ENCODE assay signal across 11 cellular contexts in the genomic region with DNA sequence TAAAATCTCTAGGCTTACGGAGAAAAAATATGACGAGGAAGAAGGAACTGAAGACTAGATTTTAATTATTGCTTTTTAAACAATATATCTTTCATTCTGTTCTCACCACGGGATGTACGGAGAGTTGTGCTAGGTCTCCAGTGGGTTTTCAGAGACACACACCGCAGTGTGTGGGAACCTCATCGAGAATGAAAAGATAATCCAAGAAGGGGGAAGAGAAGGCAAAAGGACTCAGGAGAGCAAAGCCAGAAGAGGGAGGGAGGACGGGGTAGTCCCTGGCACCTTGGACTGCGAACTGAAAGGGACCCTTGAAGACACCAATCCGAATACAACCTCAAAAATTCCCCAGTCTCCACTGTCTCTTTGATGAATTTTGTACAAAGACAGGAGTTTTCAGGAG. TPM values are rescaled to one million over a fixed set of nuclear protein-coding genes. Genes with fewer than 3 reads are reported as not detected.
A peak's percentile ranks its signal among the peaks of the same experiment; 100 is the strongest.
DNase-seq lines count a peak whose midpoint lies in the region; ATAC-seq, FAIRE-seq and TF ChIP-seq lines count a peak whose summit lies in the region.
"Had no signal": no experiment of that assay in that cellular context is flagged by ENCODE, and none has a peak within 500 bp of the region (broad histone marks: within the 10 kb centered on the region; RNA-seq: fewer than 3 reads in every experiment).

No MANE protein-coding gene starts in this region.

- peak overlapping the region; percentile 89 for H3K4me3 Mint-ChIP-seq in activated CD8-positive, alpha-beta T cell treated with anti-CD3 and anti-CD28 coated beads, Interleukin-2, amount 10 ng/mL, durations not matched to agents 7 days and 5 days
- peak overlapping the region; percentile 83 for H3K4me3 Mint-ChIP-seq in mesothelial cell of epicardium

- TF ChIP-seq CTCF in mesothelial cell of epicardium (IDR thresholded peaks at IDR 0.05; ENCODE audit: unreplicated experiment), result no peak

- H3K9me3 ChIP-seq in BLaER1 treated with 17β-estradiol and CSF1 and Interleukin-3, amounts not matched to agents 10 nM and 100 nM (replicated peaks in 1 of 11), result no peaks in the 10 kb centered on the region
- no peaks in the 10 kb centered on the region for H3K9me3 ChIP-seq in ES-I3 (ENCODE audit: control insufficient read depth, insufficient read depth, low read length)
- H3K9me3 ChIP-seq: body of pancreas, lower lobe of right lung had no signal

- peaks cover 23% of the 10 kb centered on the region for H3K36me3 Mint-ChIP-seq in activated CD8-positive, alpha-beta T cell treated with anti-CD3 and anti-CD28 coated beads, Interleukin-2, amount 10 ng/mL, durations not matched to agents 7 days and 5 days (ENCODE audit: low read depth)
- no peaks in the 10 kb centered on the region for H3K36me3 Mint-ChIP-seq in mesothelial cell of epicardium

- H3K4me1 ChIP-seq in BLaER1 treated with 17β-estradiol and CSF1 and Interleukin-3, amounts not matched to agents 10 nM and 100 nM, result peaks cover 18 to 75% (median 44%) of the 10 kb centered on the region in 10 experiments; a peak in 19 of 20 replicates
- H3K4me1 ChIP-seq in ES-I3 (ENCODE audit: insufficient read depth, low read length), result peaks cover 21% of the 10 kb centered on the region

- H3K4me1 Mint-ChIP-seq in activated CD8-positive, alpha-beta T cell treated with anti-CD3 and anti-CD28 coated beads, Interleukin-2, amount 10 ng/mL, durations not matched to agents 7 days and 5 days (ENCODE audit: low read depth), result peaks cover 42% of the 10 kb centered on the region
- H3K4me1 Mint-ChIP-seq in mesothelial cell of epicardium, result peaks cover 64% of the 10 kb centered on the region

- peaks cover 0 to 64% (median 34%) of the 10 kb centered on the region in 11 experiments; a peak in 14 of 22 replicates for H4K20me1 ChIP-seq in BLaER1 treated with 17β-estradiol and CSF1 and Interleukin-3, amounts not matched to agents 10 nM and 100 nM

- H3K9me3 Mint-ChIP-seq in activated CD8-positive, alpha-beta T cell treated with anti-CD3 and anti-CD28 coated beads, Interleukin-2, amount 10 ng/mL, durations not matched to agents 7 days and 5 days (ENCODE audit: insufficient read depth), result no peaks in the 10 kb centered on the region
- H3K9me3 Mint-ChIP-seq in mesothelial cell of epicardium, result no peaks in the 10 kb centered on the region

- peaks cover 21% of the 10 kb centered on the region for H3K27me3 Mint-ChIP-seq in activated CD8-positive, alpha-beta T cell treated with anti-CD3 and anti-CD28 coated beads, Interleukin-2, amount 10 ng/mL, durations not matched to agents 7 days and 5 days (ENCODE audit: low read depth)
- H3K27me3 Mint-ChIP-seq in mesothelial cell of epicardium (ENCODE audit: low read depth), result peaks cover 26% of the 10 kb centered on the region

- FAIRE-seq in HTR-8/SVneo (lab: Jason Lieb, UNC), result no peak
- FAIRE-seq: endometrium had no signal

- peaks cover 99 to 100% (median 100%) of the 10 kb centered on the region in 11 experiments for H3K27me3 ChIP-seq in BLaER1 treated with 17β-estradiol and CSF1 and Interleukin-3, amounts not matched to agents 10 nM and 100 nM

- TF ChIP-seq POLR2A in GM18505 (IDR thresholded peaks at IDR 0.05; ENCODE audit: borderline replicate concordance, extremely low read depth, insufficient read depth, insufficient read length), result no peak

- peaks cover 0 to 19% (median 0%) of the 10 kb centered on the region in 11 experiments; a peak in 3 of 22 replicates for H3K36me3 ChIP-seq in BLaER1 treated with 17β-estradiol and CSF1 and Interleukin-3, amounts not matched to agents 10 nM and 100 nM
- no peaks in the 10 kb centered on the region for H3K36me3 ChIP-seq in ES-I3 (ENCODE audit: insufficient read depth, low read length)
- H3K36me3 ChIP-seq: lower lobe of right lung had no signal

- H3K27ac Mint-ChIP-seq in activated CD8-positive, alpha-beta T cell treated with anti-CD3 and anti-CD28 coated beads, Interleukin-2, amount 10 ng/mL, durations not matched to agents 7 days and 5 days, result peak overlapping the region; percentile 87
- peak overlapping the region; percentile 96 for H3K27ac Mint-ChIP-seq in mesothelial cell of epicardium

- H3K4me3 ChIP-seq in BLaER1 treated with 17β-estradiol and CSF1 and Interleukin-3, amounts not matched to agents 10 nM and 100 nM, result peak overlapping the region; percentile 69 to 89 (median 78); a peak in 19 of 20 replicates

- CTCF ChIA-PET in activated CD8-positive, alpha-beta T cell treated with anti-CD3 and anti-CD28 coated beads, Interleukin-2, amount 10 ng/mL, durations not matched to agents 7 days and 5 days (lab: Charles Lee), result interaction anchor here (0.9 to 1.6 kb wide), 3 partner anchors 10 to 403 kb away, joined by 4 to 6 read pairs (median 5); no protein-coding TSS in a partner anchor

- no peak for ATAC-seq in activated CD8-positive, alpha-beta T cell treated with anti-CD3 and anti-CD28 coated beads, Interleukin-2, amount 10 ng/mL, durations not matched to agents 7 days and 5 days
- ATAC-seq in GM18505 (IDR thresholded peaks at IDR 0.05; ENCODE audit: unreplicated experiment), result no peak
- ATAC-seq in GM19023 (IDR thresholded peaks at IDR 0.05; ENCODE audit: unreplicated experiment), result no peak
- ATAC-seq: body of pancreas had no signal

- DNase-seq in activated CD8-positive, alpha-beta T cell treated with anti-CD3 and anti-CD28 coated beads, Interleukin-2, amount 10 ng/mL, durations not matched to agents 7 days and 5 days, result no peak
- DNase-seq in mesothelial cell of epicardium (ENCODE audit: low spot score in 2 of 2, unreplicated experiment in 2 of 2) (no peak), HTR-8/SVneo (ENCODE audit: insufficient read length, low spot score) (no peak), hypothalamus (lab: John Stamatoyannopoulos, UW) (no peak)
- DNase-seq: body of pancreas, lower lobe of right lung had no signal

- H3K4me2 ChIP-seq in BLaER1 treated with 17β-estradiol and CSF1 and Interleukin-3, amounts not matched to agents 10 nM and 100 nM, result peak overlapping the region; percentile 86 to 98 (median 93)

- H3K27ac ChIP-seq in BLaER1 treated with 17β-estradiol and CSF1 and Interleukin-3, amounts not matched to agents 10 nM and 100 nM, result peak overlapping the region in 6 of 11 experiments; percentile 85 to 91 (median 88); a peak in 11 of 22 replicates
- H3K27ac ChIP-seq: body of pancreas, lower lobe of right lung had no signal

- POLR2A ChIA-PET in activated CD8-positive, alpha-beta T cell treated with anti-CD3 and anti-CD28 coated beads, Interleukin-2, amount 10 ng/mL, durations not matched to agents 7 days and 5 days (lab: Charles Lee), result no interaction called here

- H3K9ac ChIP-seq in BLaER1 treated with 17β-estradiol and CSF1 and Interleukin-3, amounts not matched to agents 10 nM and 100 nM, result peak overlapping the region in 9 of 11 experiments; percentile 84 to 91 (median 88); a peak in 18 of 22 replicates
- peak overlapping the region; percentile 83; the same call in 1 of the 2 replicates for H3K9ac ChIP-seq in ES-I3 (ENCODE audit: low read depth, low read length)

RNA-seq across cellular contexts. Expression of a gene that starts 0.9 kb away (rescaled TPM):
- 100 to 1,000 TPM; 205 to 246 TPM for total RNA-seq in activated CD8-positive, alpha-beta T cell treated with anti-CD3 and anti-CD28 coated beads, Interleukin-2, amount 10 ng/mL, durations not matched to agents 7 days and 5 days
- total RNA-seq in mesothelial cell of epicardium, result 72.4 to 76.8 TPM (median 76.6 TPM) in 3 replicates
